Comparison of ENCODE assay signal across 10 cellular contexts in the genomic region with DNA sequence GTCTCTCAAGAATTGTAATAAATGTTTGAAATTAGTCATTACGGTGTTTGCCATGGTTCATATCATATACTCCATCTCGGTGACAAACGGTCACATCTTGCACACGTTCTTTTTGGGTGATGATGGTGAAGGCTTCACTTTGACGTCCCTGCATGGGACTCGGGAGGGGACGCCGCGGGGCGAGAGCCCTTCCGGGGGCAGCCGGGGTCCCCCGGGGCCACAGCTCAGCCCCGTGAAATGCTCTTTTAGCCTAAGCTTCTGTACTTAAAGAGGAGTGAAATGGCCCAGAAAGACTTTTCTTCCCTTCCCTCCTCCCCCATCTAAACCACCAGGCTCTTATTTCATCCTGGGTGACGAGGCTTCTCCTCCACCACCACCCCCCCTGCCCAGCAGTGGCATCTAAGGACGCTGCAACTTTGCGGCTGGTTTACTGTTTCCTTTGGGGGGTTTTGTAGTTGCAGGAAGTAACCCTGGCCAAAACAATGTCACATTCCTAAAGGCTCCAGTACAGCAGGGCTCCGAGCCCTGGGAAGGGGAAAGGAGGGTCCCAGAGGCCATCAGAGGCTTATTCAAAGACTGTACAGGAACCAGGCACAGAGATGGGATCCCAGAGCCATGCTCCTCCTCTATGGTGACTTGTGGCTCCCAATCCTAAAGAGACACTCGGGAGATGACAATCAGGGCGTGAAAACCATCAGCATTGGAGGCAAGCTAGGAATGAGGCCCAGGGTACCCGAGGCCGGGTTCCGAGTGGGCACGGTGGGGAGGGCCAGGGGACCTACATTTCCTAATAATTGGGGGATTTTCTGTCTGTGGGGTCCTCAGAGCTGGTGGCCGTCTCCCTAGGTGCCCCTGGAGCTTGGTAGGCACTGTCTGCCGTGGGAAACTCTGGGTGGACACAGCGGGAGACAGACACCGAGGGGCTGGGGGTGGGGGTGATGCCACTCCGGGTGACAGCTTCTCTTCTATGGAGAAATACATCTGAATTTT.
DNase-seq lines count a peak whose midpoint lies in the region; ATAC-seq and TF ChIP-seq lines count a peak whose summit lies in the region.
"Had no signal": no experiment of that assay in that cellular context is flagged by ENCODE, and none has a peak within 500 bp of the region (broad histone marks: within the 10 kb centered on the region; RNA-seq: fewer than 3 reads in every experiment).

No MANE protein-coding gene starts in this region.

- H3K36me3 Mint-ChIP-seq in CD4-positive, CD25-positive, alpha-beta regulatory T cell, result no peaks in the 10 kb centered on the region
- H3K36me3 Mint-ChIP-seq: naive B cell had no signal

- peak; percentile 51 to 58 for ATAC-seq in CD4-positive, CD25-positive, alpha-beta regulatory T cell (ENCODE audit: low read depth in 2 of 2)
- no peak for ATAC-seq in HG02938 (IDR thresholded peaks at IDR 0.05; ENCODE audit: unreplicated experiment)

- peak overlapping the region; percentile 75 to 94 (median 84) for H3K4me3 Mint-ChIP-seq in CD4-positive, CD25-positive, alpha-beta regulatory T cell

- peak in 2 of 3 donors; percentile 41 to 64 for DNase-seq in CD4-positive, CD25-positive, alpha-beta regulatory T cell
- DNase-seq in WERI-Rb-1, result peak; percentile 76
- DNase-seq in adipocyte (ENCODE audit: low read depth), result peak; percentile 6
- DNase-seq in smooth muscle cell (lab: John Stamatoyannopoulos, UW; ENCODE audit: unreplicated experiment), result no peak
- DNase-seq in NCI-H748 treated with DMSO at 0.1 percent for 48 hours (lab: John Stamatoyannopoulos, UW), result no peak
- DNase-seq in occipital lobe (lab: John Stamatoyannopoulos, UW), result no peak
- DNase-seq in NCI-H526 (lab: John Stamatoyannopoulos, UW), result no peak
- DNase-seq: naive B cell, NCI-H774 had no signal

- H3K9me3 ChIP-seq in CD4-positive, CD25-positive, alpha-beta regulatory T cell (ENCODE audit: control insufficient read depth in 2 of 2, low read length in 2 of 2), result no peaks in the 10 kb centered on the region
- peaks cover 14% of the 10 kb centered on the region for H3K9me3 ChIP-seq in WERI-Rb-1 (ENCODE audit: severe bottlenecking)
- H3K9me3 ChIP-seq in adipocyte (ENCODE audit: control insufficient read depth, low read length), result peaks cover 21% of the 10 kb centered on the region
- no peaks in the 10 kb centered on the region for H3K9me3 ChIP-seq in smooth muscle cell (replicated peaks; ENCODE audit: low read depth)

- peak overlapping the region; percentile 37 for H2AFZ ChIP-seq in smooth muscle cell (ENCODE audit: low read depth)

- H4K20me1 ChIP-seq in smooth muscle cell (ENCODE audit: low read depth), result no peaks in the 10 kb centered on the region

- TF ChIP-seq CTCF in WERI-Rb-1 (IDR thresholded peaks at IDR 0.05; ENCODE audit: low read depth, low read length), result no peak
- no peak for TF ChIP-seq CTCF in smooth muscle cell (IDR thresholded peaks at IDR 0.05; ENCODE audit: borderline replicate concordance, insufficient read depth, poor library complexity, severe bottlenecking)

- H3K4me1 Mint-ChIP-seq in CD4-positive, CD25-positive, alpha-beta regulatory T cell, result peaks cover 4 to 31% (median 14%) of the 10 kb centered on the region in 4 donors
- H3K4me1 Mint-ChIP-seq: naive B cell had no signal

- H3K4me2 ChIP-seq in smooth muscle cell, result peak overlapping the region; percentile 36

- H3K9ac ChIP-seq in adipocyte (ENCODE audit: low read length), result no peak overlapping the region
- no peak overlapping the region for H3K9ac ChIP-seq in smooth muscle cell (ENCODE audit: low read depth)

- H3K4me1 ChIP-seq in CD4-positive, CD25-positive, alpha-beta regulatory T cell (ENCODE audit: control insufficient read depth, insufficient read depth, low read length, poor library complexity, severe bottlenecking), result peaks cover 20% of the 10 kb centered on the region
- H3K4me1 ChIP-seq in adipocyte (ENCODE audit: control insufficient read depth, insufficient read depth, low read length) (no peaks in the 10 kb centered on the region), smooth muscle cell (ENCODE audit: low read depth) (peaks cover 13% of the 10 kb centered on the region)

- peak overlapping the region; percentile 86 for H3K4me3 ChIP-seq in CD4-positive, CD25-positive, alpha-beta regulatory T cell (ENCODE audit: low read depth, low read length)
- H3K4me3 ChIP-seq in WERI-Rb-1 (ENCODE audit: low read depth, low read length) (peak overlapping the region; percentile 43), adipocyte (ENCODE audit: low read length) (no peak overlapping the region), smooth muscle cell (no peak overlapping the region)

- H3K27ac Mint-ChIP-seq in CD4-positive, CD25-positive, alpha-beta regulatory T cell, result peak overlapping the region; percentile 52 to 93 (median 89)
- H3K27ac Mint-ChIP-seq: naive B cell had no signal

- peaks cover 4% of the 10 kb centered on the region for H3K27me3 Mint-ChIP-seq in CD4-positive, CD25-positive, alpha-beta regulatory T cell

- H3K27ac ChIP-seq in CD4-positive, CD25-positive, alpha-beta regulatory T cell (ENCODE audit: insufficient read depth, low read length, poor library complexity, severe bottlenecking), result peak overlapping the region; percentile 55
- peak overlapping the region; percentile 52 for H3K27ac ChIP-seq in WERI-Rb-1
- H3K27ac ChIP-seq in smooth muscle cell (ENCODE audit: low read depth), result no peak overlapping the region

- H3K9me3 Mint-ChIP-seq in CD4-positive, CD25-positive, alpha-beta regulatory T cell, result peaks cover 0 to 2% (median 0%) of the 10 kb centered on the region in 7 donors

- H3K36me3 ChIP-seq in CD4-positive, CD25-positive, alpha-beta regulatory T cell (ENCODE audit: control insufficient read depth, insufficient read depth, low read length), result no peaks in the 10 kb centered on the region
- no peaks in the 10 kb centered on the region for H3K36me3 ChIP-seq in WERI-Rb-1
- H3K36me3 ChIP-seq in adipocyte (ENCODE audit: control insufficient read depth, insufficient read depth, low read length, severe bottlenecking), result no peaks in the 10 kb centered on the region
- no peaks in the 10 kb centered on the region for H3K36me3 ChIP-seq in smooth muscle cell (ENCODE audit: low read depth)

- WGBS in smooth muscle cell (ENCODE audit: low lambda C conversion rate), result 76% methylated on average over 29 of the region's 29 CpGs

- H3K27me3 ChIP-seq in CD4-positive, CD25-positive, alpha-beta regulatory T cell (ENCODE audit: control insufficient read depth, insufficient read depth, low read length), result no peaks in the 10 kb centered on the region
- H3K27me3 ChIP-seq in WERI-Rb-1 (ENCODE audit: insufficient read depth, low read depth, severe bottlenecking), result no peaks in the 10 kb centered on the region
- peaks cover 26% of the 10 kb centered on the region for H3K27me3 ChIP-seq in adipocyte (replicated peaks; ENCODE audit: control insufficient read depth, insufficient read depth, low read length)
- H3K27me3 ChIP-seq in smooth muscle cell (ENCODE audit: low read depth), result no peaks in the 10 kb centered on the region

- no peaks in the 10 kb centered on the region for H3F3A ChIP-seq in smooth muscle cell (ENCODE audit: low read depth)

- no peaks in the 10 kb centered on the region for H3K79me2 ChIP-seq in smooth muscle cell (ENCODE audit: low read depth)

Comparison
In these comparisons a context has a peak if more than half of its experiments do, and no peak if none do; other contexts are left out.
1. DNase-seq: peak in CD4-positive, CD25-positive, alpha-beta regulatory T cell (2 of 3), WERI-Rb-1 (single experiment) and adipocyte (single experiment); none in smooth muscle cell (single experiment), NCI-H748 treated with DMSO at 0.1 percent for 48 hours (single experiment), occipital lobe (single experiment) and NCI-H526 (0 of 2).
2. H3K4me3 ChIP-seq: peak in CD4-positive, CD25-positive, alpha-beta regulatory T cell (single experiment) and WERI-Rb-1 (single experiment); none in adipocyte (single experiment) and smooth muscle cell (single experiment).